Comparison of ENCODE assay signal across 1 cellular context in genomic region chr5:72108200-72109050, GRCh38.
A peak's percentile ranks its signal among the peaks of the same experiment; 100 is the strongest.
TF ChIP-seq lines count a peak whose summit lies in the region.

No MANE protein-coding gene starts in this region.

TF ChIP-seq in IMR-90, 13 proteins besides CTCF, POLR2A, EP300 and RAD21 (continued from another document):
- TF ChIP-seq ELK1 (IDR thresholded peaks at IDR 0.05; ENCODE audit: borderline replicate concordance, low read depth, low read length) (no peak), FOS (IDR thresholded peaks at IDR 0.05; ENCODE audit: low read depth, low read length) (no peak), RFX5 (IDR thresholded peaks at IDR 0.05; ENCODE audit: low read depth, low read length) (no peak), NFE2L2 (IDR thresholded peaks at IDR 0.05; ENCODE audit: low read depth, low read length) (0 out of 2 replicates have a peak, but pooled peaks have one; percentile 11), CEBPB (IDR thresholded peaks at IDR 0.05; ENCODE audit: low read depth, low read length) (no peak), CHD1 (IDR thresholded peaks at IDR 0.05; ENCODE audit: low read depth, low read length) (no peak), SMC3 (IDR thresholded peaks at IDR 0.05; ENCODE audit: low read depth, low read length) (no peak), MAZ (IDR thresholded peaks at IDR 0.05; ENCODE audit: borderline replicate concordance, low read depth, low read length) (peak; percentile 38; the same call in 1 of the 2 replicates)
